Comparison of ENCODE assay signal across 2 cellular contexts in genomic region chr17:17541640-17542001, GRCh38.
TF ChIP-seq lines count a peak whose summit lies in the region.

No MANE protein-coding gene starts in this region.

TF ChIP-seq in liver, 16 proteins besides CTCF, POLR2A, EP300 and RAD21:
- no peak for TF ChIP-seq GABPA (IDR thresholded peaks at IDR 0.05 in 1 of 2, conservative IDR thresholded peaks at IDR 0.05 in 1 of 2)
- no peak for TF ChIP-seq FOXA2 (IDR thresholded peaks at IDR 0.05)
- TF ChIP-seq HNF4A (conservative IDR thresholded peaks at IDR 0.05) = no peak
- TF ChIP-seq SP1 (IDR thresholded peaks at IDR 0.05) = no peak
- no peak for TF ChIP-seq HNF4G (IDR thresholded peaks at IDR 0.05)
- no peak for TF ChIP-seq REST (IDR thresholded peaks at IDR 0.05)
- no peak for TF ChIP-seq NR2F2 (IDR thresholded peaks at IDR 0.05)
- TF ChIP-seq MAX (IDR thresholded peaks at IDR 0.05) = no peak

TF ChIP-seq in HepG2, 621 proteins besides CTCF, POLR2A, EP300 and RAD21:
- TF ChIP-seq NR3C1 (CRISPR knock-in tag; IDR thresholded peaks at IDR 0.05) = no peak
- TF ChIP-seq MZF1 (CRISPR knock-in tag; IDR thresholded peaks at IDR 0.05; ENCODE audit: borderline replicate concordance) = no peak
- TF ChIP-seq TARDBP (CRISPR knock-in tag; IDR thresholded peaks at IDR 0.05) = no peak
- TF ChIP-seq KLF16 (CRISPR knock-in tag; IDR thresholded peaks at IDR 0.05) = no peak
- TF ChIP-seq CREB1 (IDR thresholded peaks at IDR 0.05) = no peak
- no peak for TF ChIP-seq CREB1 (CRISPR knock-in tag; IDR thresholded peaks at IDR 0.05)
- TF ChIP-seq ZNF678 (CRISPR knock-in tag; IDR thresholded peaks at IDR 0.05) = no peak
- TF ChIP-seq REPIN1 (CRISPR knock-in tag; IDR thresholded peaks at IDR 0.05; ENCODE audit: borderline replicate concordance, low read depth) = no peak
- no peak for TF ChIP-seq ZNF83 (CRISPR knock-in tag; IDR thresholded peaks at IDR 0.05; ENCODE audit: borderline replicate concordance)
- TF ChIP-seq BCL6 (CRISPR knock-in tag; IDR thresholded peaks at IDR 0.05) = no peak
- no peak for TF ChIP-seq ZNF546 (CRISPR knock-in tag; conservative IDR thresholded peaks at IDR 0.05)
- no peak for TF ChIP-seq ZNF280D (CRISPR knock-in tag; IDR thresholded peaks at IDR 0.05)
- TF ChIP-seq ZNF326 (CRISPR knock-in tag; IDR thresholded peaks at IDR 0.05; ENCODE audit: borderline replicate concordance) = no peak
- no peak for TF ChIP-seq HIC2 (CRISPR knock-in tag; IDR thresholded peaks at IDR 0.05; ENCODE audit: low read depth)
- TF ChIP-seq SMAD1 (CRISPR knock-in tag; IDR thresholded peaks at IDR 0.05; ENCODE audit: borderline replicate concordance, low read depth) = no peak
- no peak for TF ChIP-seq ZNF614 (CRISPR knock-in tag; IDR thresholded peaks at IDR 0.05; ENCODE audit: borderline replicate concordance)
- no peak for TF ChIP-seq ISX (CRISPR knock-in tag; conservative IDR thresholded peaks at IDR 0.05)
- no peak for TF ChIP-seq BATF2 (CRISPR knock-in tag; IDR thresholded peaks at IDR 0.05)
- no peak for TF ChIP-seq BCLAF1 (IDR thresholded peaks at IDR 0.05)
- TF ChIP-seq ZNF282 (IDR thresholded peaks at IDR 0.05; ENCODE audit: partially characterized antibody) = no peak
